32 cellular contexts compared by ENCODE assay signal in the genomic region with DNA sequence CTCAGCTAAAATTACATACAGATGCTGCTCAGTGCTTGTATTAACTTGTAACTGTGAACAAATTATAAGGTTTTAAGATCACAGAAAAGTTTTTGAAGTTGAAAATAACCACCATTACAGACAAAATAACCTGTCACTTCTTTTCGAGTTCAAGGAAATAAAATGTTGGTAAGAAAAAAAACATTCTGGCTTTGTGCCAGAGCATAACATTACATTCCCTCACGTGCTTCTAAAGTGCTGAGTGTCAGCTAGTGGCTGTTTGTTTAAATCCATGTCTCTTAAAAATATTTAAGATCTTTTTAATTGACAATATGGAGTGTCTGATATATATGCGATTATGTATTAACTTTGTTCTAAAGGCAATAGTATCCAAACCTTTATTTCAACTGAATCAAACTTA. TPM values are rescaled to one million over a fixed set of nuclear protein-coding genes. Genes with fewer than 3 reads are reported as not detected.
A peak's percentile ranks its signal among the peaks of the same experiment; 100 is the strongest.
DNase-seq lines count a peak whose midpoint lies in the region; FAIRE-seq and TF ChIP-seq lines count a peak whose summit lies in the region.
"Had no signal": no experiment of that assay in that cellular context is flagged by ENCODE, and none has a peak within 500 bp of the region (broad histone marks: within the 10 kb centered on the region; RNA-seq: fewer than 3 reads in every experiment).

No MANE protein-coding gene starts in this region.

- H3K4me3 ChIP-seq in breast epithelium (no peak overlapping the region), astrocyte (ENCODE audit: insufficient read depth, low read depth, low read length) (no peak overlapping the region), coronary artery (no peak overlapping the region)
- H3K4me3 ChIP-seq: adrenal gland, BLaER1, gastroesophageal sphincter, GM23248, skin epidermis, thyroid gland had no signal

- TF ChIP-seq POLR2A in breast epithelium (IDR thresholded peaks at IDR 0.05) = no peak

- no peaks in the 10 kb centered on the region for H3K36me3 ChIP-seq in breast epithelium
- H3K36me3 ChIP-seq in astrocyte (ENCODE audit: insufficient read depth, low read length) = no peaks in the 10 kb centered on the region
- H3K36me3 ChIP-seq: adrenal gland, BLaER1, gastroesophageal sphincter, thyroid gland had no signal

- no peak overlapping the region for H3K27ac ChIP-seq in breast epithelium
- H3K27ac ChIP-seq in astrocyte (ENCODE audit: low read depth, low read length) = no peak overlapping the region
- no peak overlapping the region for H3K27ac ChIP-seq in coronary artery
- H3K27ac ChIP-seq: adrenal gland, BLaER1, gastroesophageal sphincter, GM23248, HL-60, skin epidermis, thyroid gland had no signal

- no peaks in the 10 kb centered on the region for H3K9me3 ChIP-seq in breast epithelium
- H3K9me3 ChIP-seq in astrocyte (ENCODE audit: insufficient read depth, low read depth, low read length) = no peaks in the 10 kb centered on the region
- H3K9me3 ChIP-seq: adrenal gland, BLaER1, gastroesophageal sphincter, thyroid gland had no signal

- no peak overlapping the region for H3K9ac ChIP-seq in astrocyte (ENCODE audit: low read length)
- H3K9ac ChIP-seq: BLaER1, GM23248 had no signal

- FAIRE-seq in astrocyte (lab: Jason Lieb, UNC) = no peak

- H3K27me3 ChIP-seq in breast epithelium (no peaks in the 10 kb centered on the region), astrocyte (ENCODE audit: insufficient read depth, low read length) (no peaks in the 10 kb centered on the region)
- H3K27me3 ChIP-seq: adrenal gland, BLaER1, gastroesophageal sphincter, thyroid gland had no signal

- H3K36me3 Mint-ChIP-seq in MCF 10A (ENCODE audit: insufficient read depth, unreplicated experiment) (no peaks in the 10 kb centered on the region), astrocyte (ENCODE audit: low read depth, unreplicated experiment) (no peaks in the 10 kb centered on the region), mesothelial cell of epicardium (no peaks in the 10 kb centered on the region)
- H3K36me3 Mint-ChIP-seq: memory B cell, naive B cell had no signal

- H3K4me3 Mint-ChIP-seq in MCF 10A (ENCODE audit: unreplicated experiment) = no peak overlapping the region
- no peak overlapping the region for H3K4me3 Mint-ChIP-seq in astrocyte (ENCODE audit: unreplicated experiment)
- no peak overlapping the region for H3K4me3 Mint-ChIP-seq in mesothelial cell of epicardium
- H3K4me3 Mint-ChIP-seq: memory B cell; naive B cell; stimulated activated naive CD8-positive, alpha-beta T cell treated with anti-CD3 and anti-CD28 coated beads, Interleukin-15, amount 100 ng/mL, for 72 hours had no signal

- intact Hi-C loops in MCF 10A (cut with micrococcal nuclease) = no loop called here
- intact Hi-C loops in breast epithelium (cut with DNase I; ENCODE audit: low total_unique reads) = loop anchor here (10.0 kb wide), 1 partner anchor 354 kb away; no protein-coding TSS in a partner anchor

- H3K27ac Mint-ChIP-seq in MCF 10A (ENCODE audit: low read depth, unreplicated experiment) (no peak overlapping the region), astrocyte (ENCODE audit: unreplicated experiment) (peak overlapping the region; percentile 99), mesothelial cell of epicardium (peak overlapping the region; percentile 83)
- H3K27ac Mint-ChIP-seq: memory B cell, naive B cell had no signal

- H4K20me1 ChIP-seq in astrocyte (ENCODE audit: insufficient read depth, low read length) = no peaks in the 10 kb centered on the region
- H4K20me1 ChIP-seq: BLaER1 had no signal

- CTCF ChIA-PET in MCF 10A (lab: Yijun Ruan, JAX) = interaction anchor here (0.9 kb wide), 1 partner anchor 10 kb away, joined by 3 read pairs; no protein-coding TSS in a partner anchor

- no peaks in the 10 kb centered on the region for H3K79me2 ChIP-seq in astrocyte (ENCODE audit: insufficient read depth, low read length)

- H3K4me1 ChIP-seq in breast epithelium (no peaks in the 10 kb centered on the region), astrocyte (ENCODE audit: insufficient read depth, low read length) (no peaks in the 10 kb centered on the region)
- H3K4me1 ChIP-seq: adrenal gland, BLaER1, gastroesophageal sphincter, thyroid gland had no signal

- BruUV-seq in MCF 10A (replicated peaks; lab: Mats Ljungman, UMichigan) = no TSS peak

- peak; percentile 11 for DNase-seq in MCF 10A (ENCODE audit: unreplicated experiment)
- DNase-seq in breast epithelium (ENCODE audit: low spot score in 2 of 2) = no peak
- DNase-seq in astrocyte (ENCODE audit: low read depth) = no peak
- DNase-seq in mesothelial cell of epicardium (ENCODE audit: low spot score in 2 of 2, unreplicated experiment in 2 of 2) = no peak
- no peak for DNase-seq in ecto neural progenitor cell (ENCODE audit: low spot score)
- DNase-seq in coronary artery (ENCODE audit: low spot score) = no peak
- no peak for DNase-seq in EL
- no peak for DNase-seq in SW 1271 (lab: John Stamatoyannopoulos, UW)
- DNase-seq: ACHN; activated CD4-positive, alpha-beta T cell treated with anti-CD3 and anti-CD28 coated beads, Interleukin-2, amount 50 U/mL, for 4 hours; activated naive CD4-positive, alpha-beta T cell treated with Interleukin-2 at 50 U/mL for 16 hours; adrenal gland; cortex of kidney; hippocampal formation; left cardiac atrium; naive B cell; NCI-H1105; NCI-H1930; NCI-H345; nucleus accumbens; RPMI8226; stimulated activated CD8-positive, alpha-beta memory T cell treated with anti-CD3 and anti-CD28 coated beads, Interleukin-4, amount 100 ng/mL, for 48 hours; stimulated activated naive CD8-positive, alpha-beta T cell treated with anti-CD3 and anti-CD28 coated beads, Interleukin-15, amount 100 ng/mL, for 72 hours; thyroid gland had no signal

- POLR2A ChIA-PET in MCF 10A (lab: Yijun Ruan, JAX) = interaction anchor here (0.6 kb wide), 1 partner anchor 1117 kb away, joined by 3 read pairs; no protein-coding TSS in a partner anchor

- no peak for TF ChIP-seq CTCF in MCF 10A (IDR thresholded peaks at IDR 0.05; ENCODE audit: unreplicated experiment)
- TF ChIP-seq CTCF in breast epithelium (IDR thresholded peaks at IDR 0.05) = no peak
- no peak for TF ChIP-seq CTCF in astrocyte (IDR thresholded peaks at IDR 0.05; ENCODE audit: insufficient read depth, low read depth, low read length)
- no peak for TF ChIP-seq CTCF in mesothelial cell of epicardium (IDR thresholded peaks at IDR 0.05; ENCODE audit: unreplicated experiment)
- TF ChIP-seq CTCF in coronary artery (IDR thresholded peaks at IDR 0.05) = no peak

- H3K4me1 Mint-ChIP-seq in MCF 10A (ENCODE audit: insufficient read depth, unreplicated experiment) (no peaks in the 10 kb centered on the region), astrocyte (ENCODE audit: low read depth, unreplicated experiment) (peaks cover 14% of the 10 kb centered on the region), mesothelial cell of epicardium (peaks cover 30% of the 10 kb centered on the region)
- H3K4me1 Mint-ChIP-seq: memory B cell; naive B cell; stimulated activated naive CD8-positive, alpha-beta T cell treated with anti-CD3 and anti-CD28 coated beads, Interleukin-15, amount 100 ng/mL, for 72 hours had no signal

- H3K9me3 Mint-ChIP-seq in MCF 10A (ENCODE audit: unreplicated experiment) = no peaks in the 10 kb centered on the region
- peaks cover 4% of the 10 kb centered on the region for H3K9me3 Mint-ChIP-seq in astrocyte (ENCODE audit: unreplicated experiment)
- peaks cover 8% of the 10 kb centered on the region for H3K9me3 Mint-ChIP-seq in mesothelial cell of epicardium
- H3K9me3 Mint-ChIP-seq: memory B cell had no signal

- no peak overlapping the region for H3K4me2 ChIP-seq in astrocyte (ENCODE audit: low read length)
- H3K4me2 ChIP-seq: BLaER1 had no signal

- H2AFZ ChIP-seq in astrocyte (ENCODE audit: low read depth, low read length) = no peak overlapping the region
- H2AFZ ChIP-seq: GM23248 had no signal

- H3K27me3 Mint-ChIP-seq in MCF 10A (ENCODE audit: insufficient read depth, unreplicated experiment) (peaks cover 56% of the 10 kb centered on the region), astrocyte (ENCODE audit: low read depth, unreplicated experiment) (no peaks in the 10 kb centered on the region), mesothelial cell of epicardium (ENCODE audit: low read depth) (peaks cover 9% of the 10 kb centered on the region)
- H3K27me3 Mint-ChIP-seq: memory B cell; stimulated activated naive CD8-positive, alpha-beta T cell treated with anti-CD3 and anti-CD28 coated beads, Interleukin-15, amount 100 ng/mL, for 72 hours had no signal

RNA-seq across cellular contexts. Expression of a gene that starts 27.2 kb away (rescaled TPM):
- total RNA-seq in MCF 10A (2022) (not detected in 2 replicates), breast epithelium (not detected), astrocyte (0.48 and 0.66 TPM in 2 replicates), mesothelial cell of epicardium (1.6 to 2.1 TPM (median 2.1 TPM) in 3 replicates)
- total RNA-seq: gastroesophageal sphincter; GM23248; left cardiac atrium; pulmonary artery endothelial cell; T-helper 1 cell treated with Interleukin-12 subunit alpha and Interleukin-12 subunit beta and Interleukin-4 antibody, amounts not matched to agents 30 ng/mL and 1 ng/mL, for 36 hours had no signal
